12 cellular contexts compared by ENCODE assay signal in genomic region chr15:98874359-98874758, GRCh38.
DNase-seq lines count a peak whose midpoint lies in the region; ATAC-seq and TF ChIP-seq lines count a peak whose summit lies in the region.
"Had no signal": no experiment of that assay in that cellular context is flagged by ENCODE, and none has a peak within 500 bp of the region (broad histone marks: within the 10 kb centered on the region; RNA-seq: fewer than 3 reads in every experiment).

No MANE protein-coding gene starts in this region.

- H3K36me3 Mint-ChIP-seq in activated naive CD8-positive, alpha-beta T cell: peaks cover 8% of the 10 kb centered on the region
- peaks cover 9% of the 10 kb centered on the region for H3K36me3 Mint-ChIP-seq in activated naive CD8-positive, alpha-beta T cell treated with anti-CD3 and anti-CD28 coated beads for 36 hours
- peaks cover 6% of the 10 kb centered on the region for H3K36me3 Mint-ChIP-seq in mesothelial cell of epicardium

- H3K4me1 ChIP-seq in adipocyte (ENCODE audit: control insufficient read depth, insufficient read depth, low read length) (peaks cover 59% of the 10 kb centered on the region), transverse colon (peaks cover 8 to 36% (median 18%) of the 10 kb centered on the region in 4 donors)

- H3K9ac ChIP-seq in adipocyte (ENCODE audit: low read length): peak overlapping the region; percentile 40

- 47 to 72% methylated on average over 2 to 7 of the region's 7 CpGs for WGBS in transverse colon (ENCODE audit: low coverage in 1 of 2), 2 donors

- no peak for TF ChIP-seq POLR2A in transverse colon (IDR thresholded peaks at IDR 0.05)

- peak overlapping the region; percentile 20 to 48 (median 36) for H3K27ac ChIP-seq in transverse colon

- H3K27me3 ChIP-seq in adipocyte (replicated peaks; ENCODE audit: control insufficient read depth, insufficient read depth, low read length) (no peaks in the 10 kb centered on the region), transverse colon (no peaks in the 10 kb centered on the region)
- H3K27me3 ChIP-seq: tibial nerve had no signal

- in situ Hi-C loops in transverse colon (cut with MboI; ENCODE audit: low pct_ligation_motif_present in 1 of 4, low pct_unique_long_range_greater_than_20kb in 1 of 4, low sequenced_read_pairs in 3 of 4): no loop called here

- TF ChIP-seq CTCF in mesothelial cell of epicardium (IDR thresholded peaks at IDR 0.05; ENCODE audit: unreplicated experiment) (no peak), transverse colon (IDR thresholded peaks at IDR 0.05) (no peak)

- no peak overlapping the region for H3K27ac Mint-ChIP-seq in activated naive CD8-positive, alpha-beta T cell
- no peak overlapping the region for H3K27ac Mint-ChIP-seq in activated naive CD8-positive, alpha-beta T cell treated with anti-CD3 and anti-CD28 coated beads for 36 hours
- H3K27ac Mint-ChIP-seq in mesothelial cell of epicardium: peak overlapping the region; percentile 30

- H3K9me3 ChIP-seq in adipocyte (ENCODE audit: control insufficient read depth, low read length): no peaks in the 10 kb centered on the region
- H3K9me3 ChIP-seq in transverse colon: no peaks in the 10 kb centered on the region
- H3K9me3 ChIP-seq: tibial nerve had no signal

- no peak for TF ChIP-seq EP300 in transverse colon (IDR thresholded peaks at IDR 0.05; ENCODE audit: low read depth)

- H3K4me3 ChIP-seq in adipocyte (ENCODE audit: low read length) (peak overlapping the region; percentile 25), transverse colon (no peak overlapping the region)
- H3K4me3 ChIP-seq: tibial nerve had no signal

- H3K4me3 Mint-ChIP-seq in activated naive CD8-positive, alpha-beta T cell: peak overlapping the region; percentile 53
- H3K4me3 Mint-ChIP-seq in activated naive CD8-positive, alpha-beta T cell treated with anti-CD3 and anti-CD28 coated beads for 36 hours: no peak overlapping the region
- H3K4me3 Mint-ChIP-seq in mesothelial cell of epicardium: no peak overlapping the region

- peaks cover 57% of the 10 kb centered on the region for H3K4me1 Mint-ChIP-seq in activated naive CD8-positive, alpha-beta T cell (ENCODE audit: low read depth)
- H3K4me1 Mint-ChIP-seq in activated naive CD8-positive, alpha-beta T cell treated with anti-CD3 and anti-CD28 coated beads for 36 hours: peaks cover 37% of the 10 kb centered on the region
- H3K4me1 Mint-ChIP-seq in mesothelial cell of epicardium: peaks cover 44% of the 10 kb centered on the region

- H3K27me3 Mint-ChIP-seq in activated naive CD8-positive, alpha-beta T cell: no peaks in the 10 kb centered on the region
- H3K27me3 Mint-ChIP-seq in activated naive CD8-positive, alpha-beta T cell treated with anti-CD3 and anti-CD28 coated beads for 36 hours: no peaks in the 10 kb centered on the region
- H3K27me3 Mint-ChIP-seq in mesothelial cell of epicardium (ENCODE audit: low read depth): no peaks in the 10 kb centered on the region

- no peaks in the 10 kb centered on the region for H3K36me3 ChIP-seq in adipocyte (ENCODE audit: control insufficient read depth, insufficient read depth, low read length, severe bottlenecking)
- H3K36me3 ChIP-seq in transverse colon: no peaks in the 10 kb centered on the region
- H3K36me3 ChIP-seq: tibial nerve had no signal

- intact Hi-C loops in transverse colon (cut with DNase I; ENCODE audit: low total_unique reads): no loop called here

- no peak for ATAC-seq in HG02642 (IDR thresholded peaks at IDR 0.05; ENCODE audit: poor library complexity, unreplicated experiment)

- no peaks in the 10 kb centered on the region for H3K9me3 Mint-ChIP-seq in activated naive CD8-positive, alpha-beta T cell (ENCODE audit: low read depth)
- H3K9me3 Mint-ChIP-seq in activated naive CD8-positive, alpha-beta T cell treated with anti-CD3 and anti-CD28 coated beads for 36 hours: no peaks in the 10 kb centered on the region
- no peaks in the 10 kb centered on the region for H3K9me3 Mint-ChIP-seq in mesothelial cell of epicardium

- no peak for DNase-seq in activated naive CD8-positive, alpha-beta T cell treated with anti-CD3 and anti-CD28 coated beads for 36 hours
- DNase-seq in adipocyte (ENCODE audit: low read depth) (no peak), mesothelial cell of epicardium (ENCODE audit: low spot score in 2 of 2, unreplicated experiment in 2 of 2) (no peak), transverse colon (no peak), NCI-H2081 treated with DMSO at 0.1 percent for 48 hours (lab: John Stamatoyannopoulos, UW) (no peak), DMS 273 treated with DMSO at 0.1 percent for 48 hours (lab: John Stamatoyannopoulos, UW) (no peak)
- DNase-seq: activated CD4-positive, alpha-beta T cell treated with anti-CD3 and anti-CD28 coated beads, Interleukin-2, amount 50 U/mL, for 1 hour; effector CD4-positive, alpha-beta T cell; NCI-H446 had no signal
